Comparison of ENCODE assay signal across 15 cellular contexts in genomic region chr5:178304016-178304415, GRCh38.
"Had no signal": no experiment of that assay in that cellular context is flagged by ENCODE, and none has a peak within 500 bp of the region (broad histone marks: within the 10 kb centered on the region; RNA-seq: fewer than 3 reads in every experiment).

No MANE protein-coding gene starts in this region.

- H3K36me3 ChIP-seq: colonic mucosa, upper lobe of left lung had no signal

- H3K27me3 ChIP-seq: colonic mucosa, foreskin keratinocyte, upper lobe of left lung had no signal

- H3K27me3 Mint-ChIP-seq: activated naive CD8-positive, alpha-beta T cell treated with anti-CD3 and anti-CD28 coated beads, Interleukin-2, amount 10 ng/mL, durations not matched to agents 7 days and 5 days; stimulated activated naive CD8-positive, alpha-beta T cell treated with anti-CD3 and anti-CD28 coated beads, Interleukin-15, Interleukin-2, amounts not matched to agents 100 ng/mL and 50 ng/mL, for 24 hours had no signal

- H3K4me1 ChIP-seq: colonic mucosa, foreskin keratinocyte, upper lobe of left lung had no signal

- H3K27ac Mint-ChIP-seq: activated naive CD8-positive, alpha-beta T cell treated with anti-CD3 and anti-CD28 coated beads, Interleukin-2, amount 10 ng/mL, durations not matched to agents 7 days and 5 days; brain; naive thymus-derived CD4-positive, alpha-beta T cell; stimulated activated naive CD8-positive, alpha-beta T cell treated with anti-CD3 and anti-CD28 coated beads, Interleukin-15, Interleukin-2, amounts not matched to agents 100 ng/mL and 50 ng/mL, for 24 hours had no signal

- DNase-seq: activated CD4-positive, alpha-beta T cell treated with anti-CD3 and anti-CD28 coated beads for 1 hour; activated CD8-positive, alpha-beta memory T cell treated with anti-CD3 and anti-CD28 coated beads for 24 hours; activated CD8-positive, alpha-beta memory T cell treated with anti-CD3 and anti-CD28 coated beads, Interleukin-2, amount 50 U/mL, for 48 hours; activated naive CD8-positive, alpha-beta T cell treated with anti-CD3 and anti-CD28 coated beads, Interleukin-2, amount 10 ng/mL, durations not matched to agents 7 days and 5 days; activated T-cell treated with anti-CD3 and anti-CD28 coated beads, Interleukin-2, amount 50 U/mL, for 48 hours; central memory CD4-positive, alpha-beta T cell; colonic mucosa; foreskin keratinocyte; mesenchymal stem cell; naive thymus-derived CD4-positive, alpha-beta T cell; retina; T1000; upper lobe of left lung had no signal

- H3K9me3 ChIP-seq: colonic mucosa, upper lobe of left lung had no signal

- H3K4me3 ChIP-seq: colonic mucosa, upper lobe of left lung had no signal

- ATAC-seq: foreskin keratinocyte; naive thymus-derived CD4-positive, alpha-beta T cell had no signal

- H3K4me1 Mint-ChIP-seq: naive thymus-derived CD4-positive, alpha-beta T cell had no signal

- H3K9me3 Mint-ChIP-seq: activated naive CD8-positive, alpha-beta T cell treated with anti-CD3 and anti-CD28 coated beads, Interleukin-2, amount 10 ng/mL, durations not matched to agents 7 days and 5 days; stimulated activated naive CD8-positive, alpha-beta T cell treated with anti-CD3 and anti-CD28 coated beads, Interleukin-15, Interleukin-2, amounts not matched to agents 100 ng/mL and 50 ng/mL, for 24 hours had no signal

- H3K36me3 Mint-ChIP-seq: activated naive CD8-positive, alpha-beta T cell treated with anti-CD3 and anti-CD28 coated beads, Interleukin-2, amount 10 ng/mL, durations not matched to agents 7 days and 5 days had no signal

- H3K27ac ChIP-seq: colonic mucosa, foreskin keratinocyte, upper lobe of left lung had no signal

- H3K4me3 Mint-ChIP-seq: activated naive CD8-positive, alpha-beta T cell treated with anti-CD3 and anti-CD28 coated beads, Interleukin-2, amount 10 ng/mL, durations not matched to agents 7 days and 5 days; brain; naive thymus-derived CD4-positive, alpha-beta T cell; stimulated activated naive CD8-positive, alpha-beta T cell treated with anti-CD3 and anti-CD28 coated beads, Interleukin-15, Interleukin-2, amounts not matched to agents 100 ng/mL and 50 ng/mL, for 24 hours had no signal
